Comparison of ENCODE assay signal across 20 cellular contexts in the genomic region with DNA sequence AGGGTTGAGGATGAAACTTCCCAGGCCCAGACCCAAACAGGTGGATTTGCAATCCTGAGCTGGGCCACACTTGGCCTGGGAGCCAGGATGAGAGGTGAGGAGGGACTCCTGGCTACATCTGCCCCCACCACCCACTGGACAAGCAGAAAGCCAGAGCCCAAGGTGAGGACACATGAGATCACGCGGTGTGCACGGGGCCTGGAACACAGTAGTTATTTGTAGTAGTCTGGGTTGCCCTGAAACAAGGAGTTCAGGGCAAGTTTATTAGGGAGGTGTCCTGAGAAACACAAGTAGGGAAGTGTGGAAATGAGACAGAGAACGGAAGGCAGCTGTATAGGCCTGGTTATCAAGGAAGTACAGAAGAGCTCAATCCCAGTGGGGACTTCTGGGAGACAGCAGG. TPM values are rescaled to one million over a fixed set of nuclear protein-coding genes. Genes with fewer than 3 reads are reported as not detected.
DNase-seq lines count a peak whose midpoint lies in the region; FAIRE-seq and TF ChIP-seq lines count a peak whose summit lies in the region.
"Had no signal": no experiment of that assay in that cellular context is flagged by ENCODE, and none has a peak within 500 bp of the region (broad histone marks: within the 10 kb centered on the region; RNA-seq: fewer than 3 reads in every experiment).

No MANE protein-coding gene starts in this region.

- TF ChIP-seq CTCF in bronchial epithelial cell (IDR thresholded peaks at IDR 0.05; ENCODE audit: insufficient read depth, low read length, severe bottlenecking): no peak

- DNase-seq in COLO829 (ENCODE audit: low spot score) (peak; percentile 34), bronchial epithelial cell (ENCODE audit: low read depth) (no peak), NCI-H82 treated with DMSO at 0.1 percent for 48 hours (lab: John Stamatoyannopoulos, UW; ENCODE audit: unreplicated experiment) (no peak), NCI-H1436 treated with DMSO at 0.1 percent for 48 hours (lab: John Stamatoyannopoulos, UW) (no peak)
- DNase-seq: CD4-positive, CD25-positive, alpha-beta regulatory T cell; Kasumi-1; NCI-H1092 treated with DMSO at 0.1 percent for 48 hours; NCI-H146; NCI-H1930; NCI-H2107; NCI-H524; NCI-H748 treated with DMSO at 0.1 percent for 48 hours; T-cell had no signal

- no peaks in the 10 kb centered on the region for H3K36me3 ChIP-seq in bronchial epithelial cell (ENCODE audit: control insufficient read depth, insufficient read depth, low read length)
- H3K36me3 ChIP-seq: BLaER1 had no signal

- no peak overlapping the region for H3K4me3 ChIP-seq in bronchial epithelial cell (ENCODE audit: low read depth, low read length)
- H3K4me3 ChIP-seq: BLaER1 had no signal

- FAIRE-seq in bronchial epithelial cell (lab: Jason Lieb, UNC): peak; percentile 62
- FAIRE-seq: A204.1, D721Med, GM19239, H54, RCC 7860 had no signal

- peaks cover 3% of the 10 kb centered on the region for H3K27me3 ChIP-seq in bronchial epithelial cell (ENCODE audit: control insufficient read depth, insufficient read depth, low read length)
- H3K27me3 ChIP-seq: BLaER1 had no signal

RNA-seq across cellular contexts. Expression of a gene that starts 0.6 kb away (rescaled TPM):
- total RNA-seq in bronchial epithelial cell: not detected in 2 replicates
- total RNA-seq: CD4-positive, CD25-positive, alpha-beta regulatory T cell; M059J had no signal

RNA-seq across cellular contexts. Expression of a gene that starts 27.3 kb away (rescaled TPM):
- 0.13 and 0.26 TPM in 2 replicates for total RNA-seq in bronchial epithelial cell
- total RNA-seq: M059J had no signal

RNA-seq across cellular contexts. Expression of a gene that starts 41.7 kb away (rescaled TPM):
- total RNA-seq in bronchial epithelial cell: under 0.01 TPM in 1 of 2 replicates, not detected in the other
- total RNA-seq: CD4-positive, CD25-positive, alpha-beta regulatory T cell; M059J had no signal

RNA-seq across cellular contexts. Expression of a gene that starts 44.5 kb away (rescaled TPM):
- 97.2 and 108 TPM in 2 replicates for total RNA-seq in bronchial epithelial cell

RNA-seq across cellular contexts. Expression of a gene that starts 59.8 kb away (rescaled TPM):
- total RNA-seq in bronchial epithelial cell: 1.1 and 3.7 TPM in 2 replicates
